In genomic region chr11:45890886-45891550, GRCh38 we compare ENCODE assay signal across 13 cellular contexts. TPM values are rescaled to one million over a fixed set of nuclear protein-coding genes. Genes with fewer than 3 reads are reported as not detected.
"Had no signal": no experiment of that assay in that cellular context is flagged by ENCODE, and none has a peak within 500 bp of the region (broad histone marks: within the 10 kb centered on the region; RNA-seq: fewer than 3 reads in every experiment).

No MANE protein-coding gene starts in this region.

- H3K4me3 ChIP-seq: ascending aorta, breast epithelium, esophagus squamous epithelium, neural progenitor cell, pancreas, sigmoid colon had no signal

- H3K9me3 Mint-ChIP-seq: activated naive CD4-positive, alpha-beta T cell treated with anti-CD3 and anti-CD28 coated beads, Interleukin-2, amount 50 U/mL, for 24 hours; activated T-cell treated with anti-CD3 and anti-CD28 coated beads, Interleukin-2, amount 50 U/mL, for 72 hours; neural progenitor cell had no signal

- H3K9ac ChIP-seq: neural progenitor cell had no signal

- DNase-seq: activated CD4-positive, alpha-beta T cell treated with anti-CD3 and anti-CD28 coated beads, Interleukin-2, amount 50 U/mL, for 4 hours; activated gamma-delta T cell; activated T-cell treated with anti-CD3 and anti-CD28 coated beads, Interleukin-2, amount 50 U/mL, for 72 hours; effector CD4-positive, alpha-beta T cell; esophagus squamous epithelium; sigmoid colon; stimulated activated naive CD4-positive, alpha-beta T cell had no signal

- H3K4me1 Mint-ChIP-seq: activated naive CD4-positive, alpha-beta T cell treated with anti-CD3 and anti-CD28 coated beads, Interleukin-2, amount 50 U/mL, for 24 hours had no signal

- H3K27me3 ChIP-seq: ascending aorta, breast epithelium, pancreas had no signal

- FAIRE-seq: pancreas had no signal

- H3K9me3 ChIP-seq: ascending aorta, breast epithelium, esophagus squamous epithelium, pancreas, sigmoid colon had no signal

- H2AFZ ChIP-seq: neural progenitor cell had no signal

- H3K36me3 ChIP-seq: ascending aorta, breast epithelium, esophagus squamous epithelium, neural progenitor cell, pancreas, sigmoid colon had no signal

- H3K27ac ChIP-seq: ascending aorta, breast epithelium, esophagus squamous epithelium, neural progenitor cell, pancreas, sigmoid colon had no signal

- H3K27ac Mint-ChIP-seq: activated naive CD4-positive, alpha-beta T cell treated with anti-CD3 and anti-CD28 coated beads, Interleukin-2, amount 50 U/mL, for 24 hours; activated T-cell treated with anti-CD3 and anti-CD28 coated beads, Interleukin-2, amount 50 U/mL, for 72 hours had no signal

- H3K4me2 ChIP-seq: neural progenitor cell had no signal

- H3K4me3 Mint-ChIP-seq: activated naive CD4-positive, alpha-beta T cell treated with anti-CD3 and anti-CD28 coated beads, Interleukin-2, amount 50 U/mL, for 24 hours; activated T-cell treated with anti-CD3 and anti-CD28 coated beads, Interleukin-2, amount 50 U/mL, for 72 hours; neural progenitor cell had no signal

- H3K4me1 ChIP-seq: breast epithelium, pancreas had no signal

- ATAC-seq: activated T-cell treated with anti-CD3 and anti-CD28 coated beads, Interleukin-2, amount 50 U/mL, for 72 hours; pancreas had no signal

- H3K36me3 Mint-ChIP-seq: activated naive CD4-positive, alpha-beta T cell treated with anti-CD3 and anti-CD28 coated beads, Interleukin-2, amount 50 U/mL, for 24 hours; neural progenitor cell had no signal

RNA-seq across cellular contexts. Expression of gene FREY1, which starts 16.1 kb away (rescaled TPM):
- total RNA-seq: ascending aorta had no signal

RNA-seq across cellular contexts. Expression of gene LARGE2, which starts 31.4 kb away (rescaled TPM):
- total RNA-seq: ascending aorta, cerebellum, sigmoid colon had no signal
